ENCODE assay signal across 12 cellular contexts in genomic region chr17:78154903-78155811, GRCh38. TPM values are rescaled to one million over a fixed set of nuclear protein-coding genes. Genes with fewer than 3 reads are reported as not detected.
A peak's percentile ranks its signal among the peaks of the same experiment; 100 is the strongest.
DNase-seq lines count a peak whose midpoint lies in the region; ATAC-seq, FAIRE-seq and TF ChIP-seq lines count a peak whose summit lies in the region.
"Had no signal": no experiment of that assay in that cellular context is flagged by ENCODE, and none has a peak within 500 bp of the region (broad histone marks: within the 10 kb centered on the region; RNA-seq: fewer than 3 reads in every experiment).

No MANE protein-coding gene starts in this region.

- H2BK5ac ChIP-seq in mesenchymal stem cell (ENCODE audit: low read depth, low read length, poor library complexity, severe bottlenecking), result no peak overlapping the region

- peak overlapping the region; percentile 27 for H3K4me2 ChIP-seq in BLaER1
- H3K4me2 ChIP-seq in mesenchymal stem cell (ENCODE audit: low read length, poor library complexity, severe bottlenecking), result no peak overlapping the region

- peaks cover 59% of the 10 kb centered on the region for H3K4me1 ChIP-seq in BLaER1
- peaks cover 10% of the 10 kb centered on the region for H3K4me1 ChIP-seq in mesenchymal stem cell (ENCODE audit: control insufficient read depth, insufficient read depth, low read depth, low read length)
- peaks cover 7 to 55% (median 11%) of the 10 kb centered on the region in 3 donors for H3K4me1 ChIP-seq in esophagus squamous epithelium

- no peak overlapping the region for H3K4ac ChIP-seq in mesenchymal stem cell (ENCODE audit: low read depth in 1 of 2, low read length in 2 of 2)

- no peaks in the 10 kb centered on the region for H3K36me3 ChIP-seq in BLaER1
- no peaks in the 10 kb centered on the region for H3K36me3 ChIP-seq in bronchial epithelial cell (ENCODE audit: control insufficient read depth, insufficient read depth, low read length)
- no peaks in the 10 kb centered on the region for H3K36me3 ChIP-seq in mesenchymal stem cell (ENCODE audit: control insufficient read depth in 1 of 2, insufficient read depth in 2 of 2, low read depth in 1 of 2, low read length in 2 of 2)
- H3K36me3 ChIP-seq in esophagus squamous epithelium, result no peaks in the 10 kb centered on the region

- FAIRE-seq in bronchial epithelial cell (lab: Jason Lieb, UNC), result no peak
- no peak for FAIRE-seq in HTR-8/SVneo (lab: Jason Lieb, UNC)

- no peak overlapping the region for H3K14ac ChIP-seq in mesenchymal stem cell (ENCODE audit: low read length in 2 of 2)

- H3K27ac ChIP-seq in BLaER1 (no peak overlapping the region), mesenchymal stem cell (ENCODE audit: low read length, poor library complexity, severe bottlenecking) (no peak overlapping the region), esophagus squamous epithelium (peak overlapping the region in 2 of 4 donors; percentile 29 to 30)

- 90% methylated on average over 10 of the region's 11 CpGs for WGBS in mesenchymal stem cell
- 66 to 70% methylated on average over 11 of the region's 11 CpGs for WGBS in esophagus squamous epithelium, 2 donors

- H2BK120ac ChIP-seq in mesenchymal stem cell (ENCODE audit: low read depth, low read length), result no peak overlapping the region

- H3K4me3 ChIP-seq in BLaER1, result no peak overlapping the region
- no peak overlapping the region for H3K4me3 ChIP-seq in bronchial epithelial cell (ENCODE audit: low read depth, low read length)
- no peak overlapping the region for H3K4me3 ChIP-seq in mesenchymal stem cell (ENCODE audit: insufficient read depth in 1 of 2, low read depth in 1 of 2, low read length in 2 of 2)
- H3K4me3 ChIP-seq in esophagus squamous epithelium, result no peak overlapping the region

- no peak overlapping the region for H2AFZ ChIP-seq in mesenchymal stem cell (ENCODE audit: low read depth, low read length)

- H4K20me1 ChIP-seq in BLaER1, result no peaks in the 10 kb centered on the region

- no peak overlapping the region for H4K91ac ChIP-seq in mesenchymal stem cell (ENCODE audit: low read length)

- H3K9me3 ChIP-seq in BLaER1 (no peaks in the 10 kb centered on the region), mesenchymal stem cell (ENCODE audit: control insufficient read depth, low read length) (no peaks in the 10 kb centered on the region), esophagus squamous epithelium (no peaks in the 10 kb centered on the region)

- H3K23ac ChIP-seq in mesenchymal stem cell (ENCODE audit: low read length in 2 of 2), result no peak overlapping the region

- H3K27me3 ChIP-seq in BLaER1, result no peaks in the 10 kb centered on the region
- H3K27me3 ChIP-seq in bronchial epithelial cell (ENCODE audit: control insufficient read depth, insufficient read depth, low read length), result no peaks in the 10 kb centered on the region
- H3K27me3 ChIP-seq in mesenchymal stem cell (ENCODE audit: control insufficient read depth in 1 of 2, insufficient read depth in 1 of 2, low read length in 2 of 2), result no peaks in the 10 kb centered on the region
- H3K27me3 ChIP-seq in esophagus squamous epithelium, result no peaks in the 10 kb centered on the region

- ATAC-seq in GM19395 (IDR thresholded peaks at IDR 0.05; ENCODE audit: unreplicated experiment) (peak; percentile 41), HG03159 (IDR thresholded peaks at IDR 0.05; ENCODE audit: unreplicated experiment) (peak; percentile 55)

- no peak overlapping the region for H4K8ac ChIP-seq in mesenchymal stem cell (ENCODE audit: low read length)

- intact Hi-C loops in esophagus squamous epithelium (cut with DNase I), result no loop called here

- H2BK12ac ChIP-seq in mesenchymal stem cell (ENCODE audit: low read length in 2 of 2), result no peak overlapping the region

- no peaks in the 10 kb centered on the region for H3K79me1 ChIP-seq in mesenchymal stem cell (replicated peaks; ENCODE audit: low read length, poor library complexity, severe bottlenecking)

- no peak overlapping the region for H2BK15ac ChIP-seq in mesenchymal stem cell (ENCODE audit: low read depth, poor library complexity, severe bottlenecking)

- H3K9ac ChIP-seq in BLaER1, result no peak overlapping the region
- no peak overlapping the region for H3K9ac ChIP-seq in mesenchymal stem cell (ENCODE audit: low read length)

- no peak for TF ChIP-seq POLR2A in esophagus squamous epithelium (IDR thresholded peaks at IDR 0.05)

- no peak overlapping the region for H2AK5ac ChIP-seq in mesenchymal stem cell (ENCODE audit: low read length, severe bottlenecking)

- DNase-seq in bronchial epithelial cell (ENCODE audit: low read depth), result peak; percentile 70
- DNase-seq in mesenchymal stem cell, result no peak
- DNase-seq in effector CD8-positive, alpha-beta T cell (lab: John Stamatoyannopoulos, UW), result no peak
- DNase-seq in esophagus squamous epithelium (lab: John Stamatoyannopoulos, UW), result no peak
- no peak for DNase-seq in HTR-8/SVneo (ENCODE audit: insufficient read length, low spot score)
- DNase-seq: CD8-positive, alpha-beta memory T cell; trophoblast cell had no signal

- no peak overlapping the region for H3K18ac ChIP-seq in mesenchymal stem cell (ENCODE audit: low read depth in 1 of 2, low read length in 2 of 2)

- TF ChIP-seq CTCF in bronchial epithelial cell (IDR thresholded peaks at IDR 0.05; ENCODE audit: insufficient read depth, low read length, severe bottlenecking), result no peak
- TF ChIP-seq CTCF in esophagus squamous epithelium (IDR thresholded peaks at IDR 0.05), result no peak

RNA-seq across cellular contexts. Expression of gene C17orf99, which starts 9.0 kb away (rescaled TPM):
- total RNA-seq in bronchial epithelial cell, result 0.13 TPM in 1 of 2 replicates, not detected in the other
- not detected for polyA plus RNA-seq in mesenchymal stem cell (2013, experiment 1 of 2)
- polyA plus RNA-seq in mesenchymal stem cell (2013, experiment 2 of 2), result not detected
- total RNA-seq in esophagus squamous epithelium, result under 1 TPM in 2 of 4 donors, not detected in 2; 0.19 to 0.21 TPM
- total RNA-seq: activated CD8-positive, alpha-beta memory T cell treated with anti-CD3 and anti-CD28 coated beads for 36 hours; CD8-positive, alpha-beta memory T cell; pulmonary artery endothelial cell had no signal
- polyA plus RNA-seq: CD8-positive, alpha-beta memory T cell had no signal

RNA-seq across cellular contexts. Expression of gene SYNGR2, which starts 13.2 kb away (rescaled TPM):
- total RNA-seq in bronchial epithelial cell (41.9 and 51.0 TPM in 2 replicates), esophagus squamous epithelium (10 to 100 TPM; 41.2 to 93.9 (median 75.7) TPM)
- 42.5 TPM for polyA plus RNA-seq in mesenchymal stem cell (2013, experiment 1 of 2)
- polyA plus RNA-seq in mesenchymal stem cell (2013, experiment 2 of 2), result 43.7 TPM

RNA-seq across cellular contexts. Expression of gene TMC8, which starts 24.6 kb away (rescaled TPM):
- total RNA-seq in bronchial epithelial cell, result under 0.01 TPM in 1 of 2 replicates, not detected in the other
- 0.86 TPM for polyA plus RNA-seq in mesenchymal stem cell (2013, experiment 1 of 2)
- 0.36 TPM for polyA plus RNA-seq in mesenchymal stem cell (2013, experiment 2 of 2)
- 1 to 10 TPM in 3 of 4 donors, under 1 TPM in 1; 1.00 to 5.7 (median 1.5) TPM for total RNA-seq in esophagus squamous epithelium

RNA-seq across cellular contexts. Expression of gene TMC6, which starts 26.6 kb away (rescaled TPM):
- total RNA-seq in bronchial epithelial cell, result 42.9 and 51.7 TPM in 2 replicates
- 47.9 TPM for polyA plus RNA-seq in mesenchymal stem cell (2013, experiment 1 of 2)
- 44.7 TPM for polyA plus RNA-seq in mesenchymal stem cell (2013, experiment 2 of 2)
- total RNA-seq in esophagus squamous epithelium, result 10 to 100 TPM; 13.3 to 39.6 (median 32.2) TPM

RNA-seq across cellular contexts. Expression of gene TK1, which starts 31.7 kb away (rescaled TPM):
- total RNA-seq in bronchial epithelial cell (0.79 and 2.9 TPM in 2 replicates), esophagus squamous epithelium (10 to 100 TPM; 11.3 to 57.7 (median 34.3) TPM)
- polyA plus RNA-seq in mesenchymal stem cell (2013, experiment 1 of 2), result 20.4 TPM
- polyA plus RNA-seq in mesenchymal stem cell (2013, experiment 2 of 2), result 21.2 TPM
